ENCODE assay signal across 28 cellular contexts in genomic region chr4:95106408-95106928, GRCh38.
DNase-seq lines count a peak whose midpoint lies in the region; ATAC-seq and TF ChIP-seq lines count a peak whose summit lies in the region.
"Had no signal": no experiment of that assay in that cellular context is flagged by ENCODE, and none has a peak within 500 bp of the region (broad histone marks: within the 10 kb centered on the region; RNA-seq: fewer than 3 reads in every experiment).

No MANE protein-coding gene starts in this region.

- DNase-seq in AG10803 (ENCODE audit: low read depth) (peak; percentile 44), LHCN-M2 (ENCODE audit: low read depth) (peak; percentile 71), astrocyte of the cerebellum (ENCODE audit: low read depth) (no peak), iris pigment epithelial cell (ENCODE audit: low read depth) (peak; percentile 58), ecto neural progenitor cell (ENCODE audit: low spot score) (no peak), H4 (ENCODE audit: low spot score) (no peak)
- no peak for DNase-seq in activated T-helper 1 cell treated with anti-CD3 and anti-CD28 coated beads, Interleukin-12 subunit alpha, Interleukin-12 subunit beta, Interleukin-2, Interleukin-4 antibody, amounts not matched to agents 30 ng/mL and 10 ng/mL and 1 ng/mL, durations not matched to agents 14 hours and 24 hours and 36 hours (ENCODE audit: low spot score)
- DNase-seq: activated CD4-positive, alpha-beta T cell treated with anti-CD3 and anti-CD28 coated beads, Interleukin-2, amount 50 U/mL, for 4 hours; activated CD4-positive, CD25-positive, alpha-beta regulatory T cell; activated CD8-positive, alpha-beta memory T cell treated with anti-CD3 and anti-CD28 coated beads, Interleukin-2, amount 50 U/mL, for 4 hours; activated naive CD8-positive, alpha-beta T cell treated with anti-CD3 and anti-CD28 coated beads for 36 hours; CD4-positive, CD25-positive, alpha-beta regulatory T cell; effector CD4-positive, alpha-beta T cell; erythroblast; islet precursor cell; KBM-7; NCI-H2029; NCI-H69; nephron progenitor cell; pancreas; Right ventricle myocardium superior; stimulated activated CD4-positive, alpha-beta T cell treated with anti-CD3 and anti-CD28 coated beads, Interleukin-4, amount 100 ng/mL, for 4 hours; stimulated activated naive CD4-positive, alpha-beta T cell treated with Interleukin-2 at 50 U/mL for 16 hours; SW 1271 had no signal

- in situ Hi-C loops in astrocyte of the cerebellum (cut with HindIII; ENCODE audit: low sequenced_read_pairs): no loop called here

- H3K4me3 Mint-ChIP-seq in activated T-helper 1 cell treated with anti-CD3 and anti-CD28 coated beads, Interleukin-12 subunit alpha, Interleukin-12 subunit beta, Interleukin-2, Interleukin-4 antibody, amounts not matched to agents 30 ng/mL and 10 ng/mL and 1 ng/mL, durations not matched to agents 14 hours and 24 hours and 36 hours: no peak overlapping the region
- H3K4me3 Mint-ChIP-seq: activated naive CD8-positive, alpha-beta T cell treated with anti-CD3 and anti-CD28 coated beads for 36 hours; activated T-helper 17 cell treated with anti-CD3 and anti-CD28 coated beads, Interleukin-2, amount 50 U/mL, for 72 hours; CD4-positive, CD25-positive, alpha-beta regulatory T cell; nephron progenitor cell had no signal

- H3K4me1 Mint-ChIP-seq in activated T-helper 1 cell treated with anti-CD3 and anti-CD28 coated beads, Interleukin-12 subunit alpha, Interleukin-12 subunit beta, Interleukin-2, Interleukin-4 antibody, amounts not matched to agents 30 ng/mL and 10 ng/mL and 1 ng/mL, durations not matched to agents 14 hours and 24 hours and 36 hours (ENCODE audit: low read depth): no peaks in the 10 kb centered on the region
- H3K4me1 Mint-ChIP-seq: activated naive CD8-positive, alpha-beta T cell treated with anti-CD3 and anti-CD28 coated beads for 36 hours; activated T-helper 17 cell treated with anti-CD3 and anti-CD28 coated beads, Interleukin-2, amount 50 U/mL, for 72 hours; CD4-positive, CD25-positive, alpha-beta regulatory T cell had no signal

- H3K27me3 Mint-ChIP-seq in activated T-helper 1 cell treated with anti-CD3 and anti-CD28 coated beads, Interleukin-12 subunit alpha, Interleukin-12 subunit beta, Interleukin-2, Interleukin-4 antibody, amounts not matched to agents 30 ng/mL and 10 ng/mL and 1 ng/mL, durations not matched to agents 14 hours and 24 hours and 36 hours (ENCODE audit: insufficient read depth): peaks cover 2% of the 10 kb centered on the region
- H3K27me3 Mint-ChIP-seq: activated naive CD8-positive, alpha-beta T cell treated with anti-CD3 and anti-CD28 coated beads for 36 hours; activated T-helper 17 cell treated with anti-CD3 and anti-CD28 coated beads, Interleukin-2, amount 50 U/mL, for 72 hours; CD4-positive, CD25-positive, alpha-beta regulatory T cell had no signal

- H3K4me3 ChIP-seq in AG10803 (ENCODE audit: low read length): no peak overlapping the region
- no peak overlapping the region for H3K4me3 ChIP-seq in astrocyte of the cerebellum (ENCODE audit: low read depth, low read length)
- H3K4me3 ChIP-seq: pancreas, right atrium auricular region, thoracic aorta had no signal

- intact Hi-C loops in activated T-helper 1 cell treated with anti-CD3 and anti-CD28 coated beads, Interleukin-12 subunit alpha, Interleukin-12 subunit beta, Interleukin-2, Interleukin-4 antibody, amounts not matched to agents 30 ng/mL and 10 ng/mL and 1 ng/mL, durations not matched to agents 14 hours and 24 hours and 36 hours (cut with micrococcal nuclease): no loop called here

- no peak for ATAC-seq in GM18502 (IDR thresholded peaks at IDR 0.05; ENCODE audit: poor library complexity, unreplicated experiment)
- ATAC-seq: activated T-helper 17 cell treated with anti-CD3 and anti-CD28 coated beads, Interleukin-2, amount 50 U/mL, for 72 hours; pancreas had no signal

- no peaks in the 10 kb centered on the region for H3K36me3 Mint-ChIP-seq in activated T-helper 1 cell treated with anti-CD3 and anti-CD28 coated beads, Interleukin-12 subunit alpha, Interleukin-12 subunit beta, Interleukin-2, Interleukin-4 antibody, amounts not matched to agents 30 ng/mL and 10 ng/mL and 1 ng/mL, durations not matched to agents 14 hours and 24 hours and 36 hours (ENCODE audit: low read depth)
- H3K36me3 Mint-ChIP-seq: activated naive CD8-positive, alpha-beta T cell treated with anti-CD3 and anti-CD28 coated beads for 36 hours; CD4-positive, CD25-positive, alpha-beta regulatory T cell had no signal

- TF ChIP-seq CTCF in AG10803 (conservative IDR thresholded peaks at IDR 0.05; ENCODE audit: low read length): no peak
- TF ChIP-seq CTCF in astrocyte of the cerebellum (IDR thresholded peaks at IDR 0.05; ENCODE audit: low read depth, low read length, missing control alignments): peak; percentile 5

- H3K9me3 Mint-ChIP-seq in activated T-helper 1 cell treated with anti-CD3 and anti-CD28 coated beads, Interleukin-12 subunit alpha, Interleukin-12 subunit beta, Interleukin-2, Interleukin-4 antibody, amounts not matched to agents 30 ng/mL and 10 ng/mL and 1 ng/mL, durations not matched to agents 14 hours and 24 hours and 36 hours: no peaks in the 10 kb centered on the region
- H3K9me3 Mint-ChIP-seq: activated naive CD8-positive, alpha-beta T cell treated with anti-CD3 and anti-CD28 coated beads for 36 hours; activated T-helper 17 cell treated with anti-CD3 and anti-CD28 coated beads, Interleukin-2, amount 50 U/mL, for 72 hours; CD4-positive, CD25-positive, alpha-beta regulatory T cell; nephron progenitor cell had no signal

- H3K27ac Mint-ChIP-seq in activated T-helper 1 cell treated with anti-CD3 and anti-CD28 coated beads, Interleukin-12 subunit alpha, Interleukin-12 subunit beta, Interleukin-2, Interleukin-4 antibody, amounts not matched to agents 30 ng/mL and 10 ng/mL and 1 ng/mL, durations not matched to agents 14 hours and 24 hours and 36 hours: no peak overlapping the region
- H3K27ac Mint-ChIP-seq: activated naive CD8-positive, alpha-beta T cell treated with anti-CD3 and anti-CD28 coated beads for 36 hours; activated T-helper 17 cell treated with anti-CD3 and anti-CD28 coated beads, Interleukin-2, amount 50 U/mL, for 72 hours; CD4-positive, CD25-positive, alpha-beta regulatory T cell; nephron progenitor cell had no signal

Comparison
In these comparisons a context has a peak if more than half of its experiments do, and no peak if none do; other contexts are left out.
1. DNase-seq: peak in AG10803 (single experiment), LHCN-M2 (single experiment) and iris pigment epithelial cell (single experiment); none in astrocyte of the cerebellum (single experiment), activated T-helper 1 cell treated with anti-CD3 and anti-CD28 coated beads, Interleukin-12 subunit alpha, Interleukin-12 subunit beta, Interleukin-2, Interleukin-4 antibody, amounts not matched to agents 30 ng/mL and 10 ng/mL and 1 ng/mL, durations not matched to agents 14 hours and 24 hours and 36 hours (single experiment), ecto neural progenitor cell (single experiment) and H4 (single experiment).